1 cellular context compared by ENCODE assay signal in genomic region chr5:9332026-9332425, GRCh38.
TF ChIP-seq lines count a peak whose summit lies in the region.

No MANE protein-coding gene starts in this region.

TF ChIP-seq in H1, 55 proteins besides CTCF, POLR2A, EP300 and RAD21 (continued from another document):
- TF ChIP-seq NANOG (IDR thresholded peaks at IDR 0.05; ENCODE audit: insufficient read depth, low read depth, low read length, poor library complexity, severe bottlenecking) (no peak), POLR2AphosphoS5 (IDR thresholded peaks at IDR 0.05; ENCODE audit: low read depth, low read length) (no peak), HDAC6 (IDR thresholded peaks at IDR 0.05; ENCODE audit: low read depth, low read length) (no peak), CTBP2 (IDR thresholded peaks at IDR 0.05; ENCODE audit: borderline replicate concordance, insufficient read depth, insufficient read length, low read length) (no peak), GTF2F1 (IDR thresholded peaks at IDR 0.05; ENCODE audit: borderline replicate concordance, low read depth, low read length) (no peak), SRF (IDR thresholded peaks at IDR 0.05; ENCODE audit: low read depth, low read length) (no peak), RXRA (IDR thresholded peaks at IDR 0.05; ENCODE audit: insufficient read depth, low read depth, low read length) (no peak), SUZ12 (IDR thresholded peaks at IDR 0.05; ENCODE audit: low read length) (no peak), NRF1 (IDR thresholded peaks at IDR 0.05; ENCODE audit: low read depth, low read length) (no peak), JUN (IDR thresholded peaks at IDR 0.05; ENCODE audit: low read depth, low read length) (no peak), SP2 (IDR thresholded peaks at IDR 0.05; ENCODE audit: low read length) (no peak), ZNF274 (IDR thresholded peaks at IDR 0.05; ENCODE audit: borderline replicate concordance, extremely low read depth, low read length) (no peak), E2F6 (IDR thresholded peaks at IDR 0.05) (no peak), TAF7 (optimal IDR thresholded peaks at IDR 0.05; ENCODE audit: borderline replicate concordance, low read depth, low read length) (no peak), KDM1A (IDR thresholded peaks at IDR 0.05; ENCODE audit: borderline replicate concordance, low read length) (no peak), SP1 (IDR thresholded peaks at IDR 0.05; ENCODE audit: low read depth, low read length) (no peak)
